24 cellular contexts compared by ENCODE assay signal in the genomic region with DNA sequence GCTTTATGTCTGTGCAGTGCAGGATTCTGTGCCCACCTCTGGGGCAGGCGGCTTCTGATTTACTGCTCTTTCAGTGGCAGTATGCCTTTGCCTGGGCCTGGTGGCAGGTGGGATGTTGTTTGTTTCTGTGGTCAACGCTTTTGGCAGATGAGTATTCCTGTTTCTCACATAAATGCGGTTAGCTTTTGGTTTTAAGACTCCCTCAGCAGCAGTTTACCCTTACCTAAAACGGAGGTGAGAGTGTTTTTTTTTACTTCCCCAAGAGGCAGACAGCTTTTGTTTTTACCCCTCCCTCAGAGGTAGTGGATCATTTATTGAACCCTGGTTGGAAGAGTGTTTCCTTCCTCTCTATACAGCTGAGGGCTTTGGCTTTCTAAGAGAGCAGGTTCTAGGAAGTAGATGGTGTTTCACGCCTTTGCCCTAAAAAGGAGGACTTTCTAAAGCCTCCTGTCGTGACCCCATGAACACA.
DNase-seq lines count a peak whose midpoint lies in the region; ATAC-seq and TF ChIP-seq lines count a peak whose summit lies in the region.
"Had no signal": no experiment of that assay in that cellular context is flagged by ENCODE, and none has a peak within 500 bp of the region (broad histone marks: within the 10 kb centered on the region; RNA-seq: fewer than 3 reads in every experiment).

No MANE protein-coding gene starts in this region.

- H3K36me3 Mint-ChIP-seq in central memory CD8-positive, alpha-beta T cell (ENCODE audit: insufficient read depth), result no peaks in the 10 kb centered on the region
- H3K36me3 Mint-ChIP-seq: type B pancreatic cell had no signal

- H3K27me3 Mint-ChIP-seq in central memory CD8-positive, alpha-beta T cell, result no peaks in the 10 kb centered on the region
- H3K27me3 Mint-ChIP-seq: activated CD8-positive, alpha-beta T cell treated with anti-CD3 and anti-CD28 coated beads for 36 hours; type B pancreatic cell had no signal

- H3K27me3 ChIP-seq in heart right ventricle (no peaks in the 10 kb centered on the region), dorsolateral prefrontal cortex (no peaks in the 10 kb centered on the region)
- H3K27me3 ChIP-seq: stomach had no signal

- H3K4me1 Mint-ChIP-seq in central memory CD8-positive, alpha-beta T cell, result peaks cover 5% of the 10 kb centered on the region

- H3K36me3 ChIP-seq in heart right ventricle (no peaks in the 10 kb centered on the region), mucosa of descending colon (ENCODE audit: low read depth) (no peaks in the 10 kb centered on the region)
- H3K36me3 ChIP-seq: stomach had no signal

- no peaks in the 10 kb centered on the region for H3K4me1 ChIP-seq in heart right ventricle
- H3K4me1 ChIP-seq in mucosa of descending colon (ENCODE audit: low read depth), result no peaks in the 10 kb centered on the region
- H3K4me1 ChIP-seq: stomach had no signal

- intact Hi-C loops in Right ventricle myocardium superior (cut with DNase I) (no loop called here), heart right ventricle (cut with DNase I) (no loop called here), dorsolateral prefrontal cortex (cut with DNase I) (no loop called here), mucosa of descending colon (cut with DNase I, micrococcal nuclease) (no loop called here)

- H3K27ac ChIP-seq in heart right ventricle (no peak overlapping the region), dorsolateral prefrontal cortex (no peak overlapping the region)
- H3K27ac ChIP-seq: stomach had no signal

- WGBS in heart right ventricle, 2 donors, result 77 to 81% methylated on average over 6 of the region's 6 CpGs

- peak overlapping the region; percentile 15 for H3K4me3 Mint-ChIP-seq in central memory CD8-positive, alpha-beta T cell
- H3K4me3 Mint-ChIP-seq: activated CD8-positive, alpha-beta T cell treated with anti-CD3 and anti-CD28 coated beads for 36 hours; type B pancreatic cell had no signal

- TF ChIP-seq CTCF in heart right ventricle (IDR thresholded peaks at IDR 0.05) (no peak), dorsolateral prefrontal cortex (IDR thresholded peaks at IDR 0.05 in 54 of 56, conservative IDR thresholded peaks at IDR 0.05 in 2 of 56; ENCODE audit: low read depth in 1 of 56, partially characterized antibody in 56 of 56) (no peak), mucosa of descending colon (IDR thresholded peaks at IDR 0.05) (no peak)

- DNase-seq in Right ventricle myocardium superior (peak; percentile 17), heart right ventricle (no peak), dorsolateral prefrontal cortex (no peak), GF-D8 (lab: John Stamatoyannopoulos, UW) (no peak), mucosa of descending colon (no peak)
- no peak for DNase-seq in central memory CD8-positive, alpha-beta T cell (ENCODE audit: low spot score in 2 of 2)
- DNase-seq: 8988T; activated CD8-positive, alpha-beta T cell treated with anti-CD3 and anti-CD28 coated beads for 36 hours; activated T-cell treated with anti-CD3 and anti-CD28 coated beads, Interleukin-2, amount 50 U/mL, for 1 hour; amygdala; dermis blood vessel endothelial cell; DMS53; GOT3; hypothalamus; NCI-H226; stimulated activated CD4-positive, alpha-beta T cell treated with anti-CD3 and anti-CD28 coated beads, Interleukin-4, amount 100 ng/mL, for 24 hours; stomach; T1000 had no signal

- H3K27ac Mint-ChIP-seq in central memory CD8-positive, alpha-beta T cell (ENCODE audit: low read depth), result peak overlapping the region; percentile 33
- H3K27ac Mint-ChIP-seq: activated CD8-positive, alpha-beta T cell treated with anti-CD3 and anti-CD28 coated beads for 36 hours; type B pancreatic cell had no signal

- H3K4me3 ChIP-seq in heart right ventricle (no peak overlapping the region), dorsolateral prefrontal cortex (no peak overlapping the region), mucosa of descending colon (no peak overlapping the region)
- H3K4me3 ChIP-seq: stomach had no signal

- peaks cover 0 to 14% (median 0%) of the 10 kb centered on the region in 11 donors for H3K9me3 ChIP-seq in heart right ventricle
- no peaks in the 10 kb centered on the region for H3K9me3 ChIP-seq in mucosa of descending colon

- H3K9me3 Mint-ChIP-seq in central memory CD8-positive, alpha-beta T cell, result peaks cover 1% of the 10 kb centered on the region
- H3K9me3 Mint-ChIP-seq: activated CD8-positive, alpha-beta T cell treated with anti-CD3 and anti-CD28 coated beads for 36 hours had no signal

- no peak for ATAC-seq in Right ventricle myocardium superior (ENCODE audit: poor library complexity)
- no peak for ATAC-seq in heart right ventricle
- peak; percentile 41 for ATAC-seq in HG03442 (IDR thresholded peaks at IDR 0.05; ENCODE audit: unreplicated experiment)
- ATAC-seq in central memory CD8-positive, alpha-beta T cell (replicated peaks; ENCODE audit: extremely low read depth, poor library complexity, severe bottlenecking), result peak; percentile 77
- ATAC-seq in mucosa of descending colon, result no peak
- ATAC-seq in GM18498 (IDR thresholded peaks at IDR 0.05; ENCODE audit: unreplicated experiment), result no peak
- ATAC-seq: activated CD4-positive, CD25-positive, alpha-beta regulatory T cell treated with anti-CD3 and anti-CD28 coated beads, Interleukin-2, amount 50 U/mL, for 24 hours; activated CD8-positive, alpha-beta T cell treated with anti-CD3 and anti-CD28 coated beads for 36 hours; Panc1; SK-N-SH treated with all-trans-retinoic acid at 6 μM for 48 hours had no signal

Comparison
In these comparisons a context has a peak if more than half of its experiments do, and no peak if none do; other contexts are left out.
1. ATAC-seq: peak in HG03442 (single experiment) and central memory CD8-positive, alpha-beta T cell (single experiment); none in Right ventricle myocardium superior (single experiment), heart right ventricle (0 of 8), mucosa of descending colon (single experiment) and GM18498 (single experiment).